24 cellular contexts compared by ENCODE assay signal in the genomic region with DNA sequence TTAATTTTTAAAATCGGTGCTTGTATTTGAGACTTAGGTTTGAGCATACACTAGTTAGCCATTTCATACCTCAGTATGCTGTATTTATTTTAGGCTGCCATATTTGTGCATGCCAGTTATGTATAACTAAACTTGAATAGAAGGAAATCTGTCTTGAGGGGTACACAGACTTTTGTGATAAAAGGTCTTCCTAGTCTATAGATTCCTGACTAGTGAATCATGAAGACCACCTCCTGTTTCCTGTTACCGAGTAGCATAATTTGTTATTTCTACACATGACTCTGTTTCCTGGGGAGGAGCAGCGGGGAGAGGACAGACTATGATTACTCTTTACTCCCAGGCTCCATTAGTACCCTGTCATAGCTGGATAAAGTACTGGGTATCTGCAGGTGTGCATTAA.
DNase-seq lines count a peak whose midpoint lies in the region; FAIRE-seq and TF ChIP-seq lines count a peak whose summit lies in the region.
"Had no signal": no experiment of that assay in that cellular context is flagged by ENCODE, and none has a peak within 500 bp of the region (broad histone marks: within the 10 kb centered on the region; RNA-seq: fewer than 3 reads in every experiment).

No MANE protein-coding gene starts in this region.

- H3K36me3 ChIP-seq in astrocyte (ENCODE audit: insufficient read depth, low read length) (no peaks in the 10 kb centered on the region), neuronal stem cell (replicated peaks in 1 of 2; ENCODE audit: control insufficient read depth in 2 of 2, insufficient read depth in 2 of 2, low read length in 2 of 2) (no peaks in the 10 kb centered on the region)
- H3K36me3 ChIP-seq: HAP-1 had no signal

- H3K79me1 ChIP-seq in neuronal stem cell (ENCODE audit: low read depth, low read length) = no peaks in the 10 kb centered on the region

- no CpG with 5 or more reads among the region's 3 CpGs for WGBS in neuronal stem cell (ENCODE audit: extremely low coverage in 2 of 2, insufficient read length in 2 of 2, insufficient replicate concordance in 1 of 2), 2 donors

- TF ChIP-seq CTCF in 22Rv1 (IDR thresholded peaks at IDR 0.05) (no peak), astrocyte (IDR thresholded peaks at IDR 0.05; ENCODE audit: insufficient read depth, low read depth, low read length) (no peak)

- H3K9ac ChIP-seq in astrocyte (ENCODE audit: low read length) (no peak overlapping the region), neuronal stem cell (ENCODE audit: low read depth, low read length, poor library complexity) (no peak overlapping the region)
- H3K9ac ChIP-seq: GM23248 had no signal

- H3K27ac ChIP-seq in 22Rv1 (peak overlapping the region; percentile 66), astrocyte (ENCODE audit: low read depth, low read length) (no peak overlapping the region), neuronal stem cell (replicated peaks; ENCODE audit: low read length) (no peak overlapping the region)
- H3K27ac ChIP-seq: GM23248, PC-9, RWPE1, SK-N-MC had no signal

- H4K8ac ChIP-seq in neuronal stem cell (ENCODE audit: low read depth, low read length) = no peak overlapping the region

- peak; percentile 23 for FAIRE-seq in H54 (lab: Jason Lieb, UNC)
- FAIRE-seq in astrocyte (lab: Jason Lieb, UNC) = no peak
- FAIRE-seq: A204.1, GM12892, K562 had no signal

- H3K4me1 ChIP-seq in astrocyte (ENCODE audit: insufficient read depth, low read length) (peaks cover 7% of the 10 kb centered on the region), neuronal stem cell (ENCODE audit: control insufficient read depth in 2 of 2, insufficient read depth in 1 of 2, low read depth in 1 of 2, low read length in 2 of 2) (peaks cover 4 to 16% of the 10 kb centered on the region in 2 donors)
- H3K4me1 ChIP-seq: HAP-1 had no signal

- H3K27ac Mint-ChIP-seq in astrocyte (ENCODE audit: unreplicated experiment) = no peak overlapping the region
- H3K27ac Mint-ChIP-seq: B cell, CD14-positive monocyte had no signal

- H2BK5ac ChIP-seq in neuronal stem cell (ENCODE audit: low read length) = no peak overlapping the region

- H3K36me3 Mint-ChIP-seq in astrocyte (ENCODE audit: low read depth, unreplicated experiment) = no peaks in the 10 kb centered on the region
- H3K36me3 Mint-ChIP-seq: CD14-positive monocyte had no signal

- H2BK120ac ChIP-seq in neuronal stem cell (ENCODE audit: low read depth, low read length) = no peak overlapping the region

- H3K27me3 ChIP-seq in astrocyte (ENCODE audit: insufficient read depth, low read length) (no peaks in the 10 kb centered on the region), neuronal stem cell (ENCODE audit: control insufficient read depth in 3 of 3, insufficient read depth in 3 of 3, low read depth in 1 of 3, low read length in 3 of 3) (no peaks in the 10 kb centered on the region)

- no peak overlapping the region for H4K91ac ChIP-seq in neuronal stem cell (ENCODE audit: low read depth, low read length, poor library complexity)

- H3K9me3 ChIP-seq in astrocyte (ENCODE audit: insufficient read depth, low read depth, low read length) = no peaks in the 10 kb centered on the region
- no peaks in the 10 kb centered on the region for H3K9me3 ChIP-seq in neuronal stem cell (replicated peaks in 1 of 2; ENCODE audit: control insufficient read depth in 2 of 2, insufficient read depth in 1 of 2, low read depth in 1 of 2, low read length in 2 of 2)
- H3K9me3 ChIP-seq: HAP-1 had no signal

- no peak overlapping the region for H3K14ac ChIP-seq in neuronal stem cell (ENCODE audit: low read length)

- H2BK12ac ChIP-seq in neuronal stem cell (ENCODE audit: low read length) = no peak overlapping the region

- no peak overlapping the region for H3K4me3 Mint-ChIP-seq in astrocyte (ENCODE audit: unreplicated experiment)
- H3K4me3 Mint-ChIP-seq: B cell, CD14-positive monocyte had no signal

- peaks cover 2% of the 10 kb centered on the region for H3K9me3 Mint-ChIP-seq in astrocyte (ENCODE audit: unreplicated experiment)

- peak overlapping the region; percentile 20 for H2AFZ ChIP-seq in astrocyte (ENCODE audit: low read depth, low read length)
- peak overlapping the region; percentile 73 for H2AFZ ChIP-seq in neuronal stem cell (ENCODE audit: low read length)
- H2AFZ ChIP-seq: GM23248, PC-9 had no signal

- no peak overlapping the region for H2BK15ac ChIP-seq in neuronal stem cell (ENCODE audit: low read length)

- no peaks in the 10 kb centered on the region for H3K27me3 Mint-ChIP-seq in astrocyte (ENCODE audit: low read depth, unreplicated experiment)
- H3K27me3 Mint-ChIP-seq: B cell had no signal

- H2AK5ac ChIP-seq in neuronal stem cell (ENCODE audit: low read depth, low read length) = no peak overlapping the region

- peaks cover 25% of the 10 kb centered on the region for H3K4me1 Mint-ChIP-seq in astrocyte (ENCODE audit: low read depth, unreplicated experiment)
- H3K4me1 Mint-ChIP-seq: B cell, CD14-positive monocyte had no signal

- H3K79me2 ChIP-seq in astrocyte (ENCODE audit: insufficient read depth, low read length) = no peaks in the 10 kb centered on the region

- H4K20me1 ChIP-seq in astrocyte (ENCODE audit: insufficient read depth, low read length) = no peaks in the 10 kb centered on the region

- no peak overlapping the region for H3K23ac ChIP-seq in neuronal stem cell (ENCODE audit: low read depth, low read length, poor library complexity)

- no peak for TF ChIP-seq POLR2A in H54 (IDR thresholded peaks at IDR 0.05; ENCODE audit: low read depth, low read length)

- H3K4ac ChIP-seq in neuronal stem cell (ENCODE audit: low read length) = no peak overlapping the region

- no peak overlapping the region for H3K18ac ChIP-seq in neuronal stem cell (ENCODE audit: low read length)

- peak overlapping the region; percentile 33 for H3K4me2 ChIP-seq in astrocyte (ENCODE audit: low read length)
- H3K4me2 ChIP-seq in neuronal stem cell (ENCODE audit: insufficient read depth, low read length, poor library complexity, severe bottlenecking) = no peak overlapping the region
- H3K4me2 ChIP-seq: PC-9 had no signal

- H3K4me3 ChIP-seq in astrocyte (ENCODE audit: insufficient read depth, low read depth, low read length) = no peak overlapping the region
- H3K4me3 ChIP-seq in neuronal stem cell (ENCODE audit: low read length in 2 of 2) = no peak overlapping the region
- H3K4me3 ChIP-seq: GM23248, HAP-1, K562, PC-9, SK-N-MC had no signal

- no peak for DNase-seq in H54 (ENCODE audit: insufficient read length, low spot score)
- DNase-seq in astrocyte (ENCODE audit: low read depth) = no peak
- no peak for DNase-seq in neuronal stem cell (ENCODE audit: low spot score)
- no peak for DNase-seq in GF-D8 (lab: John Stamatoyannopoulos, UW)
- no peak for DNase-seq in middle frontal gyrus (ENCODE audit: extremely low spot score, low spot score)
- DNase-seq in cortex of kidney (lab: John Stamatoyannopoulos, UW) = no peak
- DNase-seq: GM23248, MM.1S, NCI-H1048, NCI-H187 treated with DMSO at 0.1 percent for 48 hours, NCI-H2107, NCI-H446 treated with DMSO at 0.1 percent for 48 hours, NCI-H526 treated with DMSO at 0.1 percent for 48 hours, SHP77 treated with DMSO at 0.1 percent for 48 hours had no signal
